Comparison of ENCODE assay signal across 8 cellular contexts in genomic region chr20:58692579-58693225, GRCh38. TPM values are rescaled to one million over a fixed set of nuclear protein-coding genes. Genes with fewer than 3 reads are reported as not detected.
A peak's percentile ranks its signal among the peaks of the same experiment; 100 is the strongest.
DNase-seq lines count a peak whose midpoint lies in the region; ATAC-seq and TF ChIP-seq lines count a peak whose summit lies in the region.

Gene NPEPL1, plus strand, starts transcription at chr20:58692800. Its CDS starts 101 bp downstream, at chr20:58692901.

- peak within 1 kb of the TSS; percentile 96 for H2AFZ ChIP-seq in IMR-90 (replicated peaks; ENCODE audit: low read length, poor library complexity)

- dilution Hi-C loops in IMR-90 (cut with HindIII; ENCODE audit: low sequenced_read_pairs, unreplicated experiment) = no loop called here

- H3K9me3 ChIP-seq in Caco-2 (no peaks in the 10 kb centered on the region), IMR-90 (ENCODE audit: control insufficient read depth, insufficient read depth, low read length) (no peaks in the 10 kb centered on the region), iPS-20b (ENCODE audit: insufficient read depth, low read depth, low read length) (no peaks in the 10 kb centered on the region)

- peak within 1 kb of the TSS; percentile 95 for H3K14ac ChIP-seq in IMR-90 (replicated peaks; ENCODE audit: low read depth, low read length)

- peak within 1 kb of the TSS; percentile 97 for H2AK9ac ChIP-seq in IMR-90 (replicated peaks; ENCODE audit: low read depth, low read length, poor library complexity)

- H3K27me3 ChIP-seq in Caco-2 (replicated peaks; ENCODE audit: control insufficient read depth, insufficient read depth, low read length) = no peaks in the 10 kb centered on the region
- no peaks in the 10 kb centered on the region for H3K27me3 ChIP-seq in IMR-90 (ENCODE audit: control insufficient read depth, insufficient read depth, low read length)
- H3K27me3 ChIP-seq in brain microvascular endothelial cell (replicated peaks) = no peaks in the 10 kb centered on the region
- H3K27me3 ChIP-seq in iPS-20b (ENCODE audit: insufficient read depth, low read length) = no peaks in the 10 kb centered on the region

- H3K23ac ChIP-seq in IMR-90 (ENCODE audit: low read depth, low read length) = peak within 1 kb of the TSS; percentile 75; the same call in 1 of the 2 replicates

- H3K9ac ChIP-seq in IMR-90 (ENCODE audit: low read depth, low read length) (peak within 1 kb of the TSS; percentile 49), iPS-20b (ENCODE audit: low read depth, low read length) (peak within 1 kb of the TSS; percentile 45; the same call in 1 of the 2 replicates)

- H3K36me3 Mint-ChIP-seq in Caco-2 (ENCODE audit: insufficient read depth, unreplicated experiment) = no peaks in the 10 kb centered on the region

- H3K9me3 Mint-ChIP-seq in Caco-2 (ENCODE audit: unreplicated experiment) = no peaks in the 10 kb centered on the region

- DNase-seq in Caco-2 = peak; percentile 68 to 93
- DNase-seq in IMR-90 = peak; percentile 67
- peak; percentile 77 for DNase-seq in UCSD-AML1 (lab: John Stamatoyannopoulos, UW; ENCODE audit: unreplicated experiment)
- no peak for DNase-seq in brain microvascular endothelial cell
- DNase-seq in stimulated activated CD4-positive, alpha-beta T cell treated with anti-CD3 and anti-CD28 coated beads, Interleukin-12 subunit alpha, Interleukin-12 subunit beta, amount 100 ng/mL, for 24 hours (ENCODE audit: low read depth in 2 of 2) = peak; percentile 25 to 52
- no peak for DNase-seq in occipital lobe (lab: John Stamatoyannopoulos, UW)

- peak within 1 kb of the TSS; percentile 83 for H4K91ac ChIP-seq in IMR-90 (ENCODE audit: insufficient read depth, low read depth, low read length)

- peaks cover 6 to 21% of the 10 kb centered on the region in 2 experiments; a peak in 2 of 4 replicates for H3K79me1 ChIP-seq in IMR-90 (ENCODE audit: low read depth in 1 of 2, low read length in 2 of 2)

- H3K36me3 ChIP-seq in Caco-2 (ENCODE audit: control insufficient read depth, insufficient read depth, low read length) (peaks cover 1% of the 10 kb centered on the region; the same call in 1 of the 2 replicates), IMR-90 (ENCODE audit: control insufficient read depth, insufficient read depth, low read length) (peaks cover 16% of the 10 kb centered on the region; the same call in 1 of the 2 replicates), brain microvascular endothelial cell (replicated peaks) (peaks cover 7% of the 10 kb centered on the region), iPS-20b (ENCODE audit: insufficient read depth, low read depth, low read length) (peaks cover 29% of the 10 kb centered on the region)

- H4K5ac ChIP-seq in IMR-90 (ENCODE audit: low read depth, low read length) = peak within 1 kb of the TSS; percentile 93

- no peaks in the 10 kb centered on the region for H3K4me1 Mint-ChIP-seq in Caco-2 (ENCODE audit: low read depth, unreplicated experiment)

- no TSS peak for BruUV-seq in Caco-2 (replicated peaks; lab: Mats Ljungman, UMichigan)
- no TSS peak for BruUV-seq in IMR-90 (replicated peaks; lab: Mats Ljungman, UMichigan)

- no peak within 1 kb of the TSS; the same call in 1 of the 2 replicates for H3K18ac ChIP-seq in IMR-90 (ENCODE audit: low read depth, low read length)

- H3K4me3 ChIP-seq in Caco-2 (ENCODE audit: low read depth, low read length) (peak within 1 kb of the TSS; percentile 72), IMR-90 (ENCODE audit: insufficient read depth, low read depth, low read length) (peak within 1 kb of the TSS; percentile 43), brain microvascular endothelial cell (ENCODE audit: low read depth, low read length) (peak within 1 kb of the TSS; percentile 54), iPS-20b (ENCODE audit: low read length) (peak within 1 kb of the TSS; percentile 47; the same call in 1 of the 2 replicates)

- peaks cover 16% of the 10 kb centered on the region for H3K9me1 ChIP-seq in IMR-90 (ENCODE audit: insufficient read depth, low read length)

- H4K8ac ChIP-seq in IMR-90 (ENCODE audit: low read depth in 2 of 2, low read length in 2 of 2) = peak within 1 kb of the TSS; percentile 93 to 94

- H4K20me1 ChIP-seq in IMR-90 (ENCODE audit: insufficient read depth, low read length) = no peaks in the 10 kb centered on the region

- POLR2A ChIA-PET in Caco-2 (lab: Charles Lee) (no interaction called here), IMR-90 (lab: Charles Lee; ENCODE audit: unreplicated experiment) (no interaction called here)

- no peak within 1 kb of the TSS for H3K56ac ChIP-seq in IMR-90 (ENCODE audit: extremely low read depth, insufficient read depth, low read length)

- H3K4me1 ChIP-seq in Caco-2 (peaks cover 18% of the 10 kb centered on the region), IMR-90 (ENCODE audit: control insufficient read depth, insufficient read depth, low read length) (peaks cover 19% of the 10 kb centered on the region), iPS-20b (ENCODE audit: insufficient read depth, low read length) (peaks cover 8% of the 10 kb centered on the region)

- TF ChIP-seq RAD21 in IMR-90 (IDR thresholded peaks at IDR 0.05; ENCODE audit: low read length) = peak; percentile 34

- peak within 1 kb of the TSS; percentile 53; the same call in 1 of the 3 replicates for H2BK15ac ChIP-seq in IMR-90 (ENCODE audit: low read depth, low read length)

- no peaks in the 10 kb centered on the region for H3K27me3 Mint-ChIP-seq in Caco-2 (ENCODE audit: insufficient read depth, unreplicated experiment)

- 0 out of 2 replicates have a peak within 1 kb of the TSS, but pooled peaks have one; percentile 10 for H2BK20ac ChIP-seq in IMR-90 (ENCODE audit: low read depth, low read length)

- in situ Hi-C loops in IMR-90 (cut with MboI; ENCODE audit: low sequenced_read_pairs) = no loop called here
- in situ Hi-C loops in brain microvascular endothelial cell (cut with HindIII; ENCODE audit: low pct_ligation_motif_present, low sequenced_read_pairs) = no loop called here

- CTCF ChIA-PET in Caco-2 (lab: Charles Lee) (interaction anchor here (0.6 to 1.9 kb wide), 4 partner anchors 20 to 763 kb away, joined by 3 to 9 read pairs (median 3); partner anchors contain the start of gene STX16), IMR-90 (lab: Yijun Ruan, JAX) (no interaction called here)

- H3K27ac ChIP-seq in IMR-90 (ENCODE audit: insufficient read depth, low read length) (peak within 1 kb of the TSS; percentile 31; the same call in 1 of the 2 replicates), brain microvascular endothelial cell (peak within 1 kb of the TSS; percentile 69), iPS-20b (ENCODE audit: low read length) (no peak within 1 kb of the TSS)

- ATAC-seq in GM21390 (IDR thresholded peaks at IDR 0.05; ENCODE audit: unreplicated experiment) = peak; percentile 88
- ATAC-seq in IMR-90 (ENCODE audit: low read depth) = peak; percentile 94

- H3K4me2 ChIP-seq in IMR-90 (ENCODE audit: low read depth, low read length) = peak within 1 kb of the TSS; percentile 54

- H3K4ac ChIP-seq in IMR-90 (ENCODE audit: low read depth, low read length) = peak within 1 kb of the TSS; percentile 96

- 4% methylated on average over 48 of the region's 93 CpGs; no CpG with 5 or more reads in 1 of the 2 experiments for WGBS in IMR-90 (ENCODE audit: extremely low coverage in 2 of 2, insufficient read length in 1 of 2), 2 experiments

- peak in 1 of 2 experiments; percentile 33 for TF ChIP-seq CTCF in Caco-2 (IDR thresholded peaks at IDR 0.05; ENCODE audit: insufficient read depth in 1 of 2, low read depth in 1 of 2, low read length in 1 of 2, severe bottlenecking in 1 of 2, unreplicated experiment in 1 of 2)
- peak; percentile 45 for TF ChIP-seq CTCF in IMR-90 (conservative IDR thresholded peaks at IDR 0.05; ENCODE audit: low read depth, low read length)
- TF ChIP-seq CTCF in brain microvascular endothelial cell (IDR thresholded peaks at IDR 0.05; ENCODE audit: low read depth, low read length, missing control alignments) = peak; percentile 28

- TF ChIP-seq POLR2A in IMR-90 (IDR thresholded peaks at IDR 0.05; ENCODE audit: low read depth, low read length) = no peak

- H3K27ac Mint-ChIP-seq in Caco-2 (ENCODE audit: unreplicated experiment) = peak within 1 kb of the TSS; percentile 57

- H2BK120ac ChIP-seq in IMR-90 (ENCODE audit: low read depth, low read length) = peak within 1 kb of the TSS; percentile 40

- H3K4me3 Mint-ChIP-seq in Caco-2 (ENCODE audit: unreplicated experiment) = peak within 1 kb of the TSS; percentile 72

- intact Hi-C loops in Caco-2 (cut with micrococcal nuclease; ENCODE audit: unreplicated experiment) (loop anchor here (5.0 kb wide), 2 partner anchors 40 to 455 kb away; partner anchors contain the start of gene STX16), IMR-90 (cut with micrococcal nuclease) (loop anchor here (5.0 kb wide), 2 partner anchors 160 to 210 kb away; partner anchors contain the start of genes GNAS and GNAS-AS1)

- peak within 1 kb of the TSS; percentile 48 for H2BK5ac ChIP-seq in IMR-90 (ENCODE audit: low read depth, low read length, poor library complexity, severe bottlenecking)

- peak within 1 kb of the TSS; percentile 94 for H2AK5ac ChIP-seq in IMR-90 (ENCODE audit: low read depth, low read length)

TF ChIP-seq in IMR-90, 13 proteins besides CTCF, POLR2A, EP300 and RAD21 (continues in another document):
- TF ChIP-seq MAZ (IDR thresholded peaks at IDR 0.05; ENCODE audit: borderline replicate concordance, low read depth, low read length) (peak; percentile 46; the same call in 1 of the 2 replicates), CEBPB (IDR thresholded peaks at IDR 0.05; ENCODE audit: low read depth, low read length) (no peak), ELK1 (IDR thresholded peaks at IDR 0.05; ENCODE audit: borderline replicate concordance, low read depth, low read length) (no peak), SMC3 (IDR thresholded peaks at IDR 0.05; ENCODE audit: low read depth, low read length) (peak; percentile 36; the same call in 1 of the 2 replicates)

RNA-seq across cellular contexts. Expression of gene NPEPL1, which starts in this region (rescaled TPM):
- 32.9 and 41.9 TPM in 2 replicates for total RNA-seq in Caco-2 (2022)
- total RNA-seq in IMR-90 (2012; rRNA removed) = 6.3 and 7.2 TPM in 2 replicates
- 10.4 and 10.7 TPM in 2 replicates for polyA plus RNA-seq in IMR-90 (2012; rRNA removed)
- polyA plus RNA-seq in IMR-90 (2012; cell fraction: cytosol; rRNA removed) = 7.4 and 8.5 TPM in 2 replicates
- 61.8 and 109 TPM in 2 replicates for polyA plus RNA-seq in IMR-90 (2012; cell fraction: nucleus; rRNA removed; ENCODE audit: low replicate concordance)
- total RNA-seq in occipital lobe = 7.5 TPM

Comparison
In these comparisons a context has a peak if more than half of its experiments do, and no peak if none do; other contexts are left out.
1. DNase-seq: peak in Caco-2 (2 of 2), IMR-90 (single experiment), UCSD-AML1 (single experiment) and stimulated activated CD4-positive, alpha-beta T cell treated with anti-CD3 and anti-CD28 coated beads, Interleukin-12 subunit alpha, Interleukin-12 subunit beta, amount 100 ng/mL, for 24 hours (2 of 2); none in brain microvascular endothelial cell (single experiment) and occipital lobe (single experiment).
2. Peak in every context shown above with its lines, with median percentiles within 50 percentile points of each other: H3K4me3 ChIP-seq.